ENCODE assay signal across 13 cellular contexts in genomic region chr11:123517559-123518364, GRCh38.
DNase-seq lines count a peak whose midpoint lies in the region; ATAC-seq, FAIRE-seq and TF ChIP-seq lines count a peak whose summit lies in the region.
"Had no signal": no experiment of that assay in that cellular context is flagged by ENCODE, and none has a peak within 500 bp of the region (broad histone marks: within the 10 kb centered on the region; RNA-seq: fewer than 3 reads in every experiment).

No MANE protein-coding gene starts in this region.

- H3K27me3 ChIP-seq in neural progenitor cell (no peaks in the 10 kb centered on the region), MG63 (peaks cover 12% of the 10 kb centered on the region)
- H3K27me3 ChIP-seq: neutrophil had no signal

- peak; percentile 69 for FAIRE-seq in GM18507 (lab: Jason Lieb, UNC)

- H3K9ac ChIP-seq in neural progenitor cell: no peak overlapping the region

- H3K36me3 Mint-ChIP-seq in neural progenitor cell: peaks cover 11% of the 10 kb centered on the region

- H3K27ac Mint-ChIP-seq in neural progenitor cell: peak overlapping the region; percentile 12

- H3K36me3 ChIP-seq in neural progenitor cell: no peaks in the 10 kb centered on the region
- no peaks in the 10 kb centered on the region for H3K36me3 ChIP-seq in MG63
- H3K36me3 ChIP-seq: neutrophil, tibial artery had no signal

- H3K9me3 Mint-ChIP-seq in neural progenitor cell: peaks cover 7% of the 10 kb centered on the region

- H3K4me3 Mint-ChIP-seq in neural progenitor cell: no peak overlapping the region

- DNase-seq in GM18507 (ENCODE audit: extremely low spot score, insufficient read length, low read depth) (no peak), NCI-H2227 (lab: John Stamatoyannopoulos, UW; ENCODE audit: unreplicated experiment) (peak; percentile 30), neural progenitor cell (ENCODE audit: low spot score) (no peak), HuH-7 (ENCODE audit: low spot score) (no peak), DMS53 (lab: John Stamatoyannopoulos, UW) (no peak), SKM-1 (lab: John Stamatoyannopoulos, UW; ENCODE audit: unreplicated experiment) (no peak), MG63 (no peak)
- DNase-seq: GOT3; kidney glomerular epithelial cell; stimulated activated CD4-positive, alpha-beta T cell treated with anti-CD3 and anti-CD28 coated beads, Interleukin-1b, Interleukin-23, amount 100 ng/mL, for 48 hours; tibial artery had no signal

- TF ChIP-seq CTCF in neural progenitor cell (IDR thresholded peaks at IDR 0.05): no peak

- H3K4me1 Mint-ChIP-seq in neural progenitor cell: peaks cover 23% of the 10 kb centered on the region

- H3F3A ChIP-seq in neural progenitor cell (ENCODE audit: low read depth): peaks cover 13% of the 10 kb centered on the region

- no peak overlapping the region for H2AFZ ChIP-seq in neural progenitor cell (replicated peaks)

- peaks cover 24% of the 10 kb centered on the region for H3K4me1 ChIP-seq in neural progenitor cell
- H3K4me1 ChIP-seq: tibial artery had no signal

- peaks cover 18% of the 10 kb centered on the region for H3K79me2 ChIP-seq in neural progenitor cell (ENCODE audit: low read depth)

- no peaks in the 10 kb centered on the region for H3K9me3 ChIP-seq in neural progenitor cell (ENCODE audit: low read depth)
- H3K9me3 ChIP-seq in MG63: peaks cover 5% of the 10 kb centered on the region; the same call in 1 of the 2 replicates
- H3K9me3 ChIP-seq: neutrophil, tibial artery had no signal

- H4K20me1 ChIP-seq in neural progenitor cell (ENCODE audit: low read depth): peaks cover 22% of the 10 kb centered on the region

- H3K27ac ChIP-seq in neural progenitor cell: no peak overlapping the region
- H3K27ac ChIP-seq: neutrophil, tibial artery had no signal

- H3K4me3 ChIP-seq in neural progenitor cell (no peak overlapping the region), MG63 (no peak overlapping the region)
- H3K4me3 ChIP-seq: tibial artery had no signal

- ATAC-seq in GM21825 (IDR thresholded peaks at IDR 0.05; ENCODE audit: unreplicated experiment): peak; percentile 56

- H3K4me2 ChIP-seq in neural progenitor cell: no peak overlapping the region

- no peaks in the 10 kb centered on the region for H3K27me3 Mint-ChIP-seq in neural progenitor cell (ENCODE audit: insufficient read depth, low read depth)
